In genomic region chr17:32348483-32348800, GRCh38 we compare ENCODE assay signal across 14 cellular contexts. TPM values are rescaled to one million over a fixed set of nuclear protein-coding genes. Genes with fewer than 3 reads are reported as not detected.
DNase-seq lines count a peak whose midpoint lies in the region; ATAC-seq and TF ChIP-seq lines count a peak whose summit lies in the region.
"Had no signal": no experiment of that assay in that cellular context is flagged by ENCODE, and none has a peak within 500 bp of the region (broad histone marks: within the 10 kb centered on the region; RNA-seq: fewer than 3 reads in every experiment).

No MANE protein-coding gene starts in this region.

- DNase-seq in HFFc6 (no peak), memory B cell (ENCODE audit: low spot score in 2 of 2) (no peak), Right ventricle myocardium superior (no peak), NCI-H774 (lab: John Stamatoyannopoulos, UW) (no peak), NCI-H1092 (lab: John Stamatoyannopoulos, UW) (no peak), thyroid gland (no peak)
- no peak for DNase-seq in activated T-helper 1 cell treated with anti-CD3 and anti-CD28 coated beads, Interleukin-12 subunit alpha, Interleukin-12 subunit beta, Interleukin-2, Interleukin-4 antibody, amounts not matched to agents 30 ng/mL and 10 ng/mL and 1 ng/mL, durations not matched to agents 14 hours and 24 hours and 36 hours (ENCODE audit: low spot score)
- DNase-seq: activated CD4-positive, CD25-positive, alpha-beta regulatory T cell treated with anti-CD3 and anti-CD28 coated beads, Interleukin-2, amount 50 U/mL, for 72 hours; C1 segment of cervical spinal cord; central memory CD4-positive, alpha-beta T cell; GF-D8; NCI-H1694 treated with DMSO at 0.1 percent for 48 hours had no signal

- H3K27me3 Mint-ChIP-seq in HFFc6 (ENCODE audit: insufficient read depth) (no peaks in the 10 kb centered on the region), memory B cell (no peaks in the 10 kb centered on the region)
- H3K27me3 Mint-ChIP-seq in activated T-helper 1 cell treated with anti-CD3 and anti-CD28 coated beads, Interleukin-12 subunit alpha, Interleukin-12 subunit beta, Interleukin-2, Interleukin-4 antibody, amounts not matched to agents 30 ng/mL and 10 ng/mL and 1 ng/mL, durations not matched to agents 14 hours and 24 hours and 36 hours (ENCODE audit: insufficient read depth), result no peaks in the 10 kb centered on the region

- H3K27me3 ChIP-seq in BLaER1 treated with 17β-estradiol and CSF1 and Interleukin-3, amounts not matched to agents 10 nM and 100 nM, result no peaks in the 10 kb centered on the region
- no peaks in the 10 kb centered on the region for H3K27me3 ChIP-seq in thyroid gland

- H4K20me1 ChIP-seq in BLaER1 treated with 17β-estradiol and CSF1 and Interleukin-3, amounts not matched to agents 10 nM and 100 nM, result peaks cover 26 to 29% (median 27%) of the 10 kb centered on the region in 11 experiments

- H3K36me3 Mint-ChIP-seq in HFFc6 (ENCODE audit: low read depth) (peaks cover 31% of the 10 kb centered on the region), memory B cell (peaks cover 2% of the 10 kb centered on the region)
- peaks cover 29% of the 10 kb centered on the region for H3K36me3 Mint-ChIP-seq in activated T-helper 1 cell treated with anti-CD3 and anti-CD28 coated beads, Interleukin-12 subunit alpha, Interleukin-12 subunit beta, Interleukin-2, Interleukin-4 antibody, amounts not matched to agents 30 ng/mL and 10 ng/mL and 1 ng/mL, durations not matched to agents 14 hours and 24 hours and 36 hours (ENCODE audit: low read depth)

- H3K9me3 ChIP-seq in BLaER1 treated with 17β-estradiol and CSF1 and Interleukin-3, amounts not matched to agents 10 nM and 100 nM (replicated peaks in 1 of 11), result no peaks in the 10 kb centered on the region
- H3K9me3 ChIP-seq in thyroid gland, result no peaks in the 10 kb centered on the region

- peaks cover 26 to 52% (median 39%) of the 10 kb centered on the region in 10 experiments for H3K4me1 ChIP-seq in BLaER1 treated with 17β-estradiol and CSF1 and Interleukin-3, amounts not matched to agents 10 nM and 100 nM
- H3K4me1 ChIP-seq in thyroid gland, result peaks cover 17 to 25% of the 10 kb centered on the region in 2 donors

- TF ChIP-seq CTCF in HFFc6 (IDR thresholded peaks at IDR 0.05) (no peak), thyroid gland (IDR thresholded peaks at IDR 0.05) (no peak)

- peaks cover 8% of the 10 kb centered on the region for H3K9me3 Mint-ChIP-seq in HFFc6
- no peaks in the 10 kb centered on the region for H3K9me3 Mint-ChIP-seq in activated T-helper 1 cell treated with anti-CD3 and anti-CD28 coated beads, Interleukin-12 subunit alpha, Interleukin-12 subunit beta, Interleukin-2, Interleukin-4 antibody, amounts not matched to agents 30 ng/mL and 10 ng/mL and 1 ng/mL, durations not matched to agents 14 hours and 24 hours and 36 hours
- no peaks in the 10 kb centered on the region for H3K9me3 Mint-ChIP-seq in memory B cell

- H3K4me1 Mint-ChIP-seq in HFFc6 (ENCODE audit: low read depth), result peaks cover 17% of the 10 kb centered on the region
- peaks cover 37% of the 10 kb centered on the region for H3K4me1 Mint-ChIP-seq in activated T-helper 1 cell treated with anti-CD3 and anti-CD28 coated beads, Interleukin-12 subunit alpha, Interleukin-12 subunit beta, Interleukin-2, Interleukin-4 antibody, amounts not matched to agents 30 ng/mL and 10 ng/mL and 1 ng/mL, durations not matched to agents 14 hours and 24 hours and 36 hours (ENCODE audit: low read depth)
- peaks cover 4% of the 10 kb centered on the region for H3K4me1 Mint-ChIP-seq in memory B cell

- H3K27ac Mint-ChIP-seq in HFFc6 (0 out of 2 replicates have a peak overlapping the region, but pooled peaks have one; percentile 9), memory B cell (no peak overlapping the region)
- H3K27ac Mint-ChIP-seq in activated T-helper 1 cell treated with anti-CD3 and anti-CD28 coated beads, Interleukin-12 subunit alpha, Interleukin-12 subunit beta, Interleukin-2, Interleukin-4 antibody, amounts not matched to agents 30 ng/mL and 10 ng/mL and 1 ng/mL, durations not matched to agents 14 hours and 24 hours and 36 hours, result no peak overlapping the region

- H3K4me3 Mint-ChIP-seq in HFFc6 (peak overlapping the region; percentile 54), memory B cell (peak overlapping the region; percentile 21)
- peak overlapping the region; percentile 99 for H3K4me3 Mint-ChIP-seq in activated T-helper 1 cell treated with anti-CD3 and anti-CD28 coated beads, Interleukin-12 subunit alpha, Interleukin-12 subunit beta, Interleukin-2, Interleukin-4 antibody, amounts not matched to agents 30 ng/mL and 10 ng/mL and 1 ng/mL, durations not matched to agents 14 hours and 24 hours and 36 hours

- no peak for TF ChIP-seq POLR2A in thyroid gland (IDR thresholded peaks at IDR 0.05)

- H3K4me2 ChIP-seq in BLaER1 treated with 17β-estradiol and CSF1 and Interleukin-3, amounts not matched to agents 10 nM and 100 nM, result peak overlapping the region in 10 of 11 experiments; percentile 78 to 100 (median 91); a peak in 17 of 22 replicates

- peak overlapping the region in 2 of 10 experiments; percentile 75 to 79; a peak in 2 of 20 replicates for H3K4me3 ChIP-seq in BLaER1 treated with 17β-estradiol and CSF1 and Interleukin-3, amounts not matched to agents 10 nM and 100 nM
- no peak overlapping the region for H3K4me3 ChIP-seq in thyroid gland (replicated peaks in 1 of 3)

- peaks cover 18 to 23% (median 21%) of the 10 kb centered on the region in 11 experiments for H3K36me3 ChIP-seq in BLaER1 treated with 17β-estradiol and CSF1 and Interleukin-3, amounts not matched to agents 10 nM and 100 nM
- H3K36me3 ChIP-seq in thyroid gland, result no peaks in the 10 kb centered on the region

- WGBS in thyroid gland, 2 donors, result 96 to 99% methylated on average over 2 of the region's 2 CpGs

- H3K9ac ChIP-seq in BLaER1 treated with 17β-estradiol and CSF1 and Interleukin-3, amounts not matched to agents 10 nM and 100 nM, result no peak overlapping the region

- ATAC-seq in memory B cell (ENCODE audit: low read depth) (no peak), Right ventricle myocardium superior (ENCODE audit: poor library complexity) (no peak)

- peak overlapping the region in 4 of 11 experiments; percentile 96 to 99 (median 98); a peak in 2 of 22 replicates for H3K27ac ChIP-seq in BLaER1 treated with 17β-estradiol and CSF1 and Interleukin-3, amounts not matched to agents 10 nM and 100 nM
- H3K27ac ChIP-seq in thyroid gland, result no peak overlapping the region
- H3K27ac ChIP-seq: epithelial cell of prostate had no signal

- intact Hi-C loops in activated T-helper 1 cell treated with anti-CD3 and anti-CD28 coated beads, Interleukin-12 subunit alpha, Interleukin-12 subunit beta, Interleukin-2, Interleukin-4 antibody, amounts not matched to agents 30 ng/mL and 10 ng/mL and 1 ng/mL, durations not matched to agents 14 hours and 24 hours and 36 hours (cut with micrococcal nuclease), result loop anchor here (10.0 kb wide), 1 partner anchor 1374 kb away; the partner anchor contains the start of gene RNF135
- intact Hi-C loops in Right ventricle myocardium superior (cut with DNase I) (no loop called here), thyroid gland (cut with DNase I) (no loop called here)

RNA-seq across cellular contexts. Expression of gene ZNF207, which starts 1.5 kb away (rescaled TPM):
- total RNA-seq in HFFc6 (2021; fragmentation: NEBNext Ultra II Directional; extraction: Animal tissue kit (Norgen Biotek cat#: 25700)), result 100 to 1,000 TPM; 128 to 173 (median 153) TPM
- 268 and 275 TPM in 2 replicates for total RNA-seq in activated T-helper 1 cell treated with anti-CD3 and anti-CD28 coated beads, Interleukin-12 subunit alpha, Interleukin-12 subunit beta, Interleukin-2, Interleukin-4 antibody, amounts not matched to agents 30 ng/mL and 10 ng/mL and 1 ng/mL, durations not matched to agents 14 hours and 24 hours and 36 hours
- 54.4 TPM for total RNA-seq in Right ventricle myocardium superior
- total RNA-seq in thyroid gland, result 100 to 1,000 TPM; 155 to 218 (median 194) TPM

RNA-seq across cellular contexts. Expression of gene C17orf75, which starts 6.5 kb away (rescaled TPM):
- total RNA-seq in HFFc6 (2021; fragmentation: NEBNext Ultra II Directional; extraction: Animal tissue kit (Norgen Biotek cat#: 25700)), result 10 to 100 TPM; 16.4 to 25.9 (median 23.9) TPM
- 34.1 and 37.6 TPM in 2 replicates for total RNA-seq in activated T-helper 1 cell treated with anti-CD3 and anti-CD28 coated beads, Interleukin-12 subunit alpha, Interleukin-12 subunit beta, Interleukin-2, Interleukin-4 antibody, amounts not matched to agents 30 ng/mL and 10 ng/mL and 1 ng/mL, durations not matched to agents 14 hours and 24 hours and 36 hours
- total RNA-seq in Right ventricle myocardium superior (18.3 TPM), thyroid gland (10 to 100 TPM; 16.1 to 27.7 (median 21.9) TPM)

Comparison
In these comparisons a context has a peak if more than half of its experiments do, and no peak if none do; other contexts are left out.
1. H3K4me3 Mint-ChIP-seq: peak in every context shown above with its lines; median percentile 99 in activated T-helper 1 cell treated with anti-CD3 and anti-CD28 coated beads, Interleukin-12 subunit alpha, Interleukin-12 subunit beta, Interleukin-2, Interleukin-4 antibody, amounts not matched to agents 30 ng/mL and 10 ng/mL and 1 ng/mL, durations not matched to agents 14 hours and 24 hours and 36 hours; 54 in HFFc6; 21 in memory B cell.